In genomic region chr12:112275211-112275610, GRCh38 we compare ENCODE assay signal across 18 cellular contexts.
"Had no signal": no experiment of that assay in that cellular context is flagged by ENCODE, and none has a peak within 500 bp of the region (broad histone marks: within the 10 kb centered on the region; RNA-seq: fewer than 3 reads in every experiment).

No MANE protein-coding gene starts in this region.

- H3K27ac Mint-ChIP-seq: naive thymus-derived CD8-positive, alpha-beta T cell; type B pancreatic cell had no signal

- ATAC-seq: gastrocnemius medialis; heart right ventricle; left ventricle myocardium superior; naive thymus-derived CD8-positive, alpha-beta T cell; psoas muscle; sciatic nerve had no signal

- H3K4me3 Mint-ChIP-seq: naive thymus-derived CD8-positive, alpha-beta T cell; type B pancreatic cell had no signal

- H3K27me3 Mint-ChIP-seq: naive thymus-derived CD8-positive, alpha-beta T cell; type B pancreatic cell had no signal

- H3K4me1 Mint-ChIP-seq: naive thymus-derived CD8-positive, alpha-beta T cell had no signal

- H3K9me3 Mint-ChIP-seq: naive thymus-derived CD8-positive, alpha-beta T cell; type B pancreatic cell had no signal

- DNase-seq: cerebellar nuclear complex; dermis blood vessel endothelial cell; erythroblast; gastrocnemius medialis; heart right ventricle; islet precursor cell; left ventricle myocardium superior; mesendoderm; naive thymus-derived CD8-positive, alpha-beta T cell; psoas muscle; retina; stimulated activated CD4-positive, alpha-beta T cell treated with anti-CD3 and anti-CD28 coated beads, Interleukin-2, amount 100 ng/mL, for 24 hours; stimulated activated naive CD4-positive, alpha-beta T cell; thyroid gland had no signal

- FAIRE-seq: colon, urothelium cell line had no signal
